ENCODE assay signal across 22 cellular contexts in genomic region chr2:120421830-120422175, GRCh38.
"Had no signal": no experiment of that assay in that cellular context is flagged by ENCODE, and none has a peak within 500 bp of the region (broad histone marks: within the 10 kb centered on the region; RNA-seq: fewer than 3 reads in every experiment).

No MANE protein-coding gene starts in this region.

- H3K4me1 ChIP-seq: thyroid gland, upper lobe of right lung had no signal

- H3K4me1 Mint-ChIP-seq: activated CD8-positive, alpha-beta memory T cell treated with anti-CD3 and anti-CD28 coated beads, Interleukin-2, amount 10 ng/mL, durations not matched to agents 7 days and 5 days; activated naive CD4-positive, alpha-beta T cell treated with anti-CD3 and anti-CD28 coated beads, Interleukin-2, amount 10 ng/mL, durations not matched to agents 7 days and 5 days; T-helper 17 cell had no signal

- DNase-seq: activated CD4-positive, alpha-beta T cell treated with anti-CD3 and anti-CD28 coated beads for 48 hours; activated CD8-positive, alpha-beta memory T cell treated with anti-CD3 and anti-CD28 coated beads, Interleukin-2, amount 10 ng/mL, durations not matched to agents 7 days and 5 days; activated CD8-positive, alpha-beta T cell treated with anti-CD3 and anti-CD28 coated beads for 36 hours; activated effector memory CD4-positive, alpha-beta T cell treated with anti-CD3 and anti-CD28 coated beads, Interleukin-2, amount 50 U/mL, for 16 hours; activated naive CD4-positive, alpha-beta T cell treated with anti-CD3 and anti-CD28 coated beads, Interleukin-2, amount 10 ng/mL, durations not matched to agents 7 days and 5 days; activated T-cell treated with anti-CD3 and anti-CD28 coated beads for 4 hours; amygdala; effector CD4-positive, alpha-beta T cell; foreskin melanocyte; glutamatergic neuron; hypothalamus; left ventricle myocardium superior; mammary epithelial cell; midbrain; nephron progenitor cell; occipital lobe; stimulated activated CD4-positive, alpha-beta T cell treated with anti-CD3 and anti-CD28 coated beads, Interleukin-2, amount 100 ng/mL, for 48 hours; stimulated activated naive CD4-positive, alpha-beta T cell; SW 1271; T-helper 17 cell; thyroid gland had no signal

- H3K36me3 ChIP-seq: thyroid gland, upper lobe of right lung had no signal

- H3K9me3 ChIP-seq: thyroid gland, upper lobe of right lung had no signal

- ATAC-seq: activated CD8-positive, alpha-beta memory T cell treated with anti-CD3 and anti-CD28 coated beads, Interleukin-2, amount 10 ng/mL, durations not matched to agents 7 days and 5 days; activated CD8-positive, alpha-beta T cell treated with anti-CD3 and anti-CD28 coated beads for 36 hours; left ventricle myocardium superior; T-helper 17 cell; upper lobe of right lung had no signal

- H3K4me3 Mint-ChIP-seq: activated CD8-positive, alpha-beta memory T cell treated with anti-CD3 and anti-CD28 coated beads, Interleukin-2, amount 10 ng/mL, durations not matched to agents 7 days and 5 days; activated CD8-positive, alpha-beta T cell treated with anti-CD3 and anti-CD28 coated beads for 36 hours; activated naive CD4-positive, alpha-beta T cell treated with anti-CD3 and anti-CD28 coated beads, Interleukin-2, amount 10 ng/mL, durations not matched to agents 7 days and 5 days; nephron progenitor cell; T-helper 17 cell had no signal

- H3K27me3 ChIP-seq: thyroid gland, upper lobe of right lung had no signal

- H3K27ac ChIP-seq: thyroid gland, upper lobe of right lung had no signal

- H3K36me3 Mint-ChIP-seq: activated CD8-positive, alpha-beta memory T cell treated with anti-CD3 and anti-CD28 coated beads, Interleukin-2, amount 10 ng/mL, durations not matched to agents 7 days and 5 days; activated naive CD4-positive, alpha-beta T cell treated with anti-CD3 and anti-CD28 coated beads, Interleukin-2, amount 10 ng/mL, durations not matched to agents 7 days and 5 days had no signal

- H3K9me3 Mint-ChIP-seq: activated CD8-positive, alpha-beta T cell treated with anti-CD3 and anti-CD28 coated beads for 36 hours; activated naive CD4-positive, alpha-beta T cell treated with anti-CD3 and anti-CD28 coated beads, Interleukin-2, amount 10 ng/mL, durations not matched to agents 7 days and 5 days; nephron progenitor cell had no signal

- H3K4me3 ChIP-seq: thyroid gland, upper lobe of right lung had no signal

- H3K27ac Mint-ChIP-seq: activated CD8-positive, alpha-beta memory T cell treated with anti-CD3 and anti-CD28 coated beads, Interleukin-2, amount 10 ng/mL, durations not matched to agents 7 days and 5 days; activated CD8-positive, alpha-beta T cell treated with anti-CD3 and anti-CD28 coated beads for 36 hours; activated naive CD4-positive, alpha-beta T cell treated with anti-CD3 and anti-CD28 coated beads, Interleukin-2, amount 10 ng/mL, durations not matched to agents 7 days and 5 days; nephron progenitor cell; T-helper 17 cell had no signal
